In genomic region chr13:41056996-41057711, GRCh38 we compare ENCODE assay signal across 22 cellular contexts. TPM values are rescaled to one million over a fixed set of nuclear protein-coding genes. Genes with fewer than 3 reads are reported as not detected.
DNase-seq lines count a peak whose midpoint lies in the region; ATAC-seq and TF ChIP-seq lines count a peak whose summit lies in the region.
"Had no signal": no experiment of that assay in that cellular context is flagged by ENCODE, and none has a peak within 500 bp of the region (broad histone marks: within the 10 kb centered on the region; RNA-seq: fewer than 3 reads in every experiment).

No MANE protein-coding gene starts in this region.

- H3K4me1 ChIP-seq in heart right ventricle (peaks cover 1 to 77% (median 73%) of the 10 kb centered on the region in 9 donors), transverse colon (peaks cover 55 to 74% (median 65%) of the 10 kb centered on the region in 4 donors)

- H3K27me3 ChIP-seq in heart right ventricle (no peaks in the 10 kb centered on the region), SU-DHL-6 (ENCODE audit: low read length) (no peaks in the 10 kb centered on the region), transverse colon (no peaks in the 10 kb centered on the region)
- H3K27me3 ChIP-seq: dorsolateral prefrontal cortex, pancreas, uterus had no signal

- TF ChIP-seq POLR2A in transverse colon (IDR thresholded peaks at IDR 0.05): no peak

- H3K4me1 Mint-ChIP-seq in mesothelial cell of epicardium: peaks cover 50% of the 10 kb centered on the region

- no peaks in the 10 kb centered on the region for H3K36me3 Mint-ChIP-seq in mesothelial cell of epicardium

- H3K27ac ChIP-seq in heart right ventricle: peak overlapping the region in 7 of 10 donors; percentile 93 to 98 (median 98)
- H3K27ac ChIP-seq in SU-DHL-6 (ENCODE audit: low read depth, low read length): peak overlapping the region; percentile 95
- peak overlapping the region; percentile 2 to 76 (median 20) for H3K27ac ChIP-seq in transverse colon
- no peak overlapping the region for H3K27ac ChIP-seq in caudate nucleus (ENCODE audit: low read depth, low read length)

- no peaks in the 10 kb centered on the region for H3K36me3 ChIP-seq in heart right ventricle
- H3K36me3 ChIP-seq in SU-DHL-6 (ENCODE audit: low read length): no peaks in the 10 kb centered on the region
- no peaks in the 10 kb centered on the region for H3K36me3 ChIP-seq in transverse colon
- H3K36me3 ChIP-seq: pancreas, uterus had no signal

- no peaks in the 10 kb centered on the region for H3K9me2 ChIP-seq in SU-DHL-6 (replicated peaks; ENCODE audit: insufficient read depth, low read length)

- peak overlapping the region; percentile 100 for H3K27ac Mint-ChIP-seq in mesothelial cell of epicardium

- in situ Hi-C loops in transverse colon (cut with MboI; ENCODE audit: low pct_ligation_motif_present in 1 of 4, low pct_unique_long_range_greater_than_20kb in 1 of 4, low sequenced_read_pairs in 3 of 4): loop anchor here in 1 of 4 donors (25.0 kb wide), 1 partner anchor 270 kb away; the partner anchor contains the start of gene SLC25A15

- peak overlapping the region; percentile 7 for H3K4me3 Mint-ChIP-seq in mesothelial cell of epicardium

- H3K79me2 ChIP-seq in SU-DHL-6 (ENCODE audit: insufficient read depth, low read length): peaks cover 96% of the 10 kb centered on the region

- TF ChIP-seq CTCF in heart right ventricle (IDR thresholded peaks at IDR 0.05) (no peak), SU-DHL-6 (IDR thresholded peaks at IDR 0.05; ENCODE audit: insufficient read depth, low read length, poor library complexity, severe bottlenecking) (no peak), mesothelial cell of epicardium (IDR thresholded peaks at IDR 0.05; ENCODE audit: unreplicated experiment) (no peak), transverse colon (IDR thresholded peaks at IDR 0.05) (no peak)

- no peak for ATAC-seq in heart right ventricle
- ATAC-seq in Right ventricle myocardium inferior: no peak
- ATAC-seq: naive thymus-derived CD8-positive, alpha-beta T cell; pancreas had no signal

- no peaks in the 10 kb centered on the region for H3K9me3 Mint-ChIP-seq in mesothelial cell of epicardium

- intact Hi-C loops in heart right ventricle (cut with DNase I): loop anchor here in 7 of 10 donors (5.0 to 10.0 kb wide), 7 partner anchors 62 to 282 kb away; partner anchors contain the start of genes MRPS31 (in 1 of the 7) and SLC25A15 (in 1 of the 7)
- intact Hi-C loops in Right ventricle myocardium inferior (cut with DNase I): loop anchor here (5.0 kb wide), 2 partner anchors 45 to 75 kb away; no protein-coding TSS in a partner anchor
- intact Hi-C loops in transverse colon (cut with DNase I; ENCODE audit: low total_unique reads): loop anchor here (10.0 kb wide), 1 partner anchor 132 kb away; no protein-coding TSS in a partner anchor

- H3K27me3 Mint-ChIP-seq in mesothelial cell of epicardium (ENCODE audit: low read depth): no peaks in the 10 kb centered on the region

- no peak for TF ChIP-seq EP300 in transverse colon (IDR thresholded peaks at IDR 0.05; ENCODE audit: low read depth)

- peak overlapping the region in 3 of 10 donors; percentile 0 to 80 (median 76) for H3K4me3 ChIP-seq in heart right ventricle
- peak overlapping the region; percentile 98 for H3K4me3 ChIP-seq in SU-DHL-6 (ENCODE audit: insufficient read depth, low read length, poor library complexity, severe bottlenecking)
- no peak overlapping the region for H3K4me3 ChIP-seq in transverse colon
- H3K4me3 ChIP-seq: uterus had no signal

- peak overlapping the region; percentile 96 for H3K4me2 ChIP-seq in SU-DHL-6 (ENCODE audit: low read depth, low read length, poor library complexity, severe bottlenecking)

- DNase-seq in heart right ventricle: no peak
- no peak for DNase-seq in Right ventricle myocardium inferior (ENCODE audit: missing footprints)
- DNase-seq in mesothelial cell of epicardium (ENCODE audit: low spot score in 2 of 2, unreplicated experiment in 2 of 2): no peak
- DNase-seq in transverse colon: no peak
- DNase-seq in AG08396 (ENCODE audit: low spot score): no peak
- no peak for DNase-seq in hippocampal formation (lab: John Stamatoyannopoulos, UW)
- no peak for DNase-seq in caudate nucleus (lab: John Stamatoyannopoulos, UW)
- DNase-seq: activated CD4-positive, alpha-beta T cell treated with anti-CD3 and anti-CD28 coated beads, Interleukin-2, amount 50 U/mL, for 4 hours; activated CD8-positive, alpha-beta memory T cell treated with anti-CD3 and anti-CD28 coated beads, Interleukin-2, amount 50 U/mL, for 48 hours; activated gamma-delta T cell; DMS53; dorsolateral prefrontal cortex; foreskin fibroblast; GOT3; mesendoderm; naive thymus-derived CD8-positive, alpha-beta T cell; NCI-H1694; NCI-H748 treated with DMSO at 0.1 percent for 48 hours; pancreas; T-helper 2 cell; uterus had no signal

- WGBS in heart right ventricle, 2 donors: 78 to 83% methylated on average over 9 of the region's 9 CpGs
- 67 to 82% methylated on average over 5 to 9 of the region's 9 CpGs for WGBS in transverse colon (ENCODE audit: low coverage in 1 of 2), 2 donors

- H3K9me3 ChIP-seq in heart right ventricle (no peaks in the 10 kb centered on the region), SU-DHL-6 (ENCODE audit: insufficient read depth, low read length) (no peaks in the 10 kb centered on the region), transverse colon (no peaks in the 10 kb centered on the region)
- H3K9me3 ChIP-seq: pancreas, uterus had no signal

- H3F3A ChIP-seq in SU-DHL-6 (ENCODE audit: insufficient read depth): peaks cover 26% of the 10 kb centered on the region

- no peaks in the 10 kb centered on the region for H4K20me1 ChIP-seq in SU-DHL-6 (ENCODE audit: low read depth, low read length)

- no peak overlapping the region for H2AFZ ChIP-seq in SU-DHL-6 (ENCODE audit: low read depth, low read length, severe bottlenecking)

- H3K9ac ChIP-seq in SU-DHL-6 (ENCODE audit: low read length): peak overlapping the region; percentile 91

RNA-seq across cellular contexts. Expression of gene WBP4, which starts 4.2 kb away (rescaled TPM):
- total RNA-seq in heart right ventricle: 10 to 100 TPM; 13.0 to 24.4 (median 21.8) TPM
- 10 to 100 TPM; 13.3 to 45.1 TPM for polyA plus RNA-seq in heart right ventricle
- 20.3 TPM for total RNA-seq in Right ventricle myocardium inferior
- total RNA-seq in mesothelial cell of epicardium: 9.2 to 9.5 TPM (median 9.4 TPM) in 3 replicates
- total RNA-seq in transverse colon: 10 to 100 TPM in 1 of 4 donors, 1 to 10 TPM in 3; 3.4 to 10.3 (median 8.3) TPM

RNA-seq across cellular contexts. Expression of gene ELF1, which starts 38.0 kb away (rescaled TPM):
- total RNA-seq in heart right ventricle (10 to 100 TPM; 31.1 to 60.5 (median 39.5) TPM), Right ventricle myocardium inferior (36.7 TPM), mesothelial cell of epicardium (76.9 to 78.0 TPM (median 77.4 TPM) in 3 replicates), transverse colon (100 to 1,000 TPM in 3 of 4 donors, 10 to 100 TPM in 1; 38.0 to 123 (median 105) TPM)
- polyA plus RNA-seq in heart right ventricle: 10 to 100 TPM in 1 of 2 donors, 1 to 10 TPM in 1; 9.9 to 10.4 TPM
